ENCODE assay signal across 8 cellular contexts in the genomic region with DNA sequence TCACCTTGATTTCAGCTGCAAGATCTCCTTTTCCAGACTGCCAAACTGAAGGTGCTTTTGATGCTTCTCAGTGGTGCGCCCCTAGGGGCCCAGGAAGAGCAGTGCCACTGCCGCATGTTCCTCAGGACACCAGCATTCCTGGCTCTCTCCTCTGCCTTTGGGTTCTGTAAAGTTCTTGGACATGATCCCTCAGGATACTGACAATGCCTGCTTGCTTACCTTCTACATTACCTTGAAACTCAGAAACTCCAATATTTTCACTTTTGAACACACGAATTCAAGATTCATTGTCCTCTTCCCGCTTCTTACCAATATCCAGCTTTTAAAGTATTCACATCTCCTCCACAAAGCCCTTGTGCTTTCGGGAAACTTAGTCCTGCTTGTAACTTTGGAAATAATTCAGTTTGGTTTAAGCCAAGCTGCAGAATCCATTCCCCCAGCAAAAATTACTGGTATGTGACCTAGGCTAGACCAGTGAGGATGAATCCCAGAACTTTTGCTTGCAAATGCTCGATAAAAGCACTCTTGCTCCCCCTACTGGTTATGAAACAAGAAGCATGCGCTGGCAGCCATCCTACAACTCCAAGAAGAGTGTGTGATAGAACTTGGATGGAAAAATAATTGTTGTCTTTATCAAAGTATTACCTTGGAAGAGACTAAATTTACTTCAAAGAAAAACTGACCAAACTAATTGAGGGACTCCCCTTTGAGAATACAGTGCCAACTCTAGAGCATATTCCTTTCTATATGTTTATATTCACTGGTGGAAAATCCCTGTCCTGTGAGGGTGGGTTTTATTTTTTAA. TPM values are rescaled to one million over a fixed set of nuclear protein-coding genes. Genes with fewer than 3 reads are reported as not detected.
DNase-seq lines count a peak whose midpoint lies in the region; ATAC-seq and TF ChIP-seq lines count a peak whose summit lies in the region.

No MANE protein-coding gene starts in this region.

- H3K9me3 Mint-ChIP-seq in CD8-positive, alpha-beta memory T cell, result no peaks in the 10 kb centered on the region
- no peaks in the 10 kb centered on the region for H3K9me3 Mint-ChIP-seq in endodermal cell

- peak; percentile 78 for TF ChIP-seq CTCF in endodermal cell (conservative IDR thresholded peaks at IDR 0.05)
- peak in 5 of 7 experiments; percentile 33 to 70 (median 61) for TF ChIP-seq CTCF in stomach (IDR thresholded peaks at IDR 0.05)

- H3K18ac ChIP-seq in mesendoderm (ENCODE audit: low read length), result no peak overlapping the region

- H2AK5ac ChIP-seq in mesendoderm (ENCODE audit: low read length), result no peak overlapping the region

- H3K4me3 ChIP-seq in CD8-positive, alpha-beta memory T cell (ENCODE audit: low read length), result peak overlapping the region; percentile 41
- H3K4me3 ChIP-seq in endodermal cell (ENCODE audit: low read length) (no peak overlapping the region), mesendoderm (ENCODE audit: low read length) (no peak overlapping the region), stomach (peak overlapping the region in 2 of 4 donors; percentile 2 to 13)

- no peaks in the 10 kb centered on the region for H3K79me1 ChIP-seq in mesendoderm (ENCODE audit: low read length)

- H3K4me3 Mint-ChIP-seq in CD8-positive, alpha-beta memory T cell, result peak overlapping the region; percentile 9 to 81 (median 69)
- H3K4me3 Mint-ChIP-seq in endodermal cell, result peak overlapping the region; percentile 20

- TF ChIP-seq POLR2A in stomach (IDR thresholded peaks at IDR 0.05), result no peak

- H3K56ac ChIP-seq in mesendoderm (ENCODE audit: low read length), result no peak overlapping the region

- TF ChIP-seq EP300 in stomach (IDR thresholded peaks at IDR 0.05), result no peak

- peaks cover 33 to 63% (median 61%) of the 10 kb centered on the region in 3 donors for H3K4me1 Mint-ChIP-seq in CD8-positive, alpha-beta memory T cell
- peaks cover 5% of the 10 kb centered on the region for H3K4me1 Mint-ChIP-seq in endodermal cell

- peak; percentile 10 to 73 (median 53) for DNase-seq in CD8-positive, alpha-beta memory T cell
- DNase-seq in NCI-H345 (lab: John Stamatoyannopoulos, UW), result peak; percentile 70
- peak; percentile 43 for DNase-seq in activated CD4-positive, alpha-beta T cell treated with anti-CD3 and anti-CD28 coated beads, Interleukin-2, amount 50 U/mL, for 1 hour
- peak; percentile 88 for DNase-seq in endodermal cell
- DNase-seq in mesendoderm, result peak; percentile 88
- peak; percentile 69 for DNase-seq in stomach

- peak overlapping the region; percentile 85 to 97 (median 94) for H3K27ac Mint-ChIP-seq in CD8-positive, alpha-beta memory T cell
- no peak overlapping the region for H3K27ac Mint-ChIP-seq in endodermal cell

- WGBS in endodermal cell (ENCODE audit: insufficient coverage in 1 of 2, insufficient read length in 1 of 2), 2 experiments, result 20 to 23% methylated on average over 5 to 7 of the region's 7 CpGs
- WGBS in mesendoderm (ENCODE audit: extremely low coverage, insufficient coverage, low lambda C conversion rate), result no CpG with 5 or more reads among the region's 7 CpGs
- WGBS in stomach, 5 donors, result 20 to 24% (median 23%) methylated on average over 7 of the region's 7 CpGs

- H3K27me3 ChIP-seq in CD8-positive, alpha-beta memory T cell (ENCODE audit: insufficient read depth, low read length, poor library complexity, severe bottlenecking), result no peaks in the 10 kb centered on the region
- H3K27me3 ChIP-seq in endodermal cell (ENCODE audit: control insufficient read depth, insufficient read depth, low read length, poor library complexity, severe bottlenecking), result peaks cover 22% of the 10 kb centered on the region
- no peaks in the 10 kb centered on the region for H3K27me3 ChIP-seq in mesendoderm (ENCODE audit: insufficient read depth, low read length, poor library complexity)
- no peaks in the 10 kb centered on the region for H3K27me3 ChIP-seq in stomach

- POLR2A ChIA-PET in CD8-positive, alpha-beta memory T cell (lab: Charles Lee), result interaction anchor here (1.8 kb wide), 1 partner anchor 783 kb away, joined by 4 read pairs; a partner anchor contains a TSS

- H2BK5ac ChIP-seq in mesendoderm (ENCODE audit: low read length), result no peak overlapping the region

- CTCF ChIA-PET in CD8-positive, alpha-beta memory T cell (lab: Charles Lee), result interaction anchor here (0.8 to 3.6 kb wide), 13 partner anchors 8 to 812 kb away, joined by 3 to 18 read pairs (median 4); a partner anchor contains a TSS

- H2BK15ac ChIP-seq in mesendoderm (replicated peaks; ENCODE audit: low read depth), result no peak overlapping the region

- peaks cover 52% of the 10 kb centered on the region for H3K4me1 ChIP-seq in CD8-positive, alpha-beta memory T cell (ENCODE audit: insufficient read depth, low read length)
- no peaks in the 10 kb centered on the region for H3K4me1 ChIP-seq in endodermal cell (ENCODE audit: control insufficient read depth, insufficient read depth, low read length)
- H3K4me1 ChIP-seq in mesendoderm (ENCODE audit: control insufficient read depth, low read depth, low read length), result no peaks in the 10 kb centered on the region
- peaks cover 0 to 22% (median 11%) of the 10 kb centered on the region in 4 donors for H3K4me1 ChIP-seq in stomach

- no peak overlapping the region for H3K4ac ChIP-seq in mesendoderm (ENCODE audit: low read depth, low read length)

- peaks cover 20% of the 10 kb centered on the region for H3K36me3 ChIP-seq in CD8-positive, alpha-beta memory T cell (ENCODE audit: insufficient read depth, low read length)
- no peaks in the 10 kb centered on the region for H3K36me3 ChIP-seq in endodermal cell (ENCODE audit: control insufficient read depth, insufficient read depth, low read length)
- no peaks in the 10 kb centered on the region for H3K36me3 ChIP-seq in mesendoderm (ENCODE audit: control insufficient read depth, insufficient read depth, low read length)
- H3K36me3 ChIP-seq in stomach, result peaks cover 6 to 26% (median 16%) of the 10 kb centered on the region in 4 donors

- no peak overlapping the region for H4K5ac ChIP-seq in mesendoderm (ENCODE audit: low read length)

- H4K8ac ChIP-seq in mesendoderm (ENCODE audit: low read depth, low read length), result no peak overlapping the region

- intact Hi-C loops in stomach (cut with DNase I; ENCODE audit: low total_unique reads), result no loop called here

- no peak overlapping the region for H3K4me2 ChIP-seq in mesendoderm (ENCODE audit: low read length)

- H2BK120ac ChIP-seq in mesendoderm (ENCODE audit: low read depth, low read length), result no peak overlapping the region

- no peaks in the 10 kb centered on the region for H3K27me3 Mint-ChIP-seq in CD8-positive, alpha-beta memory T cell
- peaks cover 15% of the 10 kb centered on the region for H3K27me3 Mint-ChIP-seq in endodermal cell (ENCODE audit: insufficient read depth)

- no peak overlapping the region for H3K23ac ChIP-seq in mesendoderm (ENCODE audit: low read length)

- H3K27ac ChIP-seq in CD8-positive, alpha-beta memory T cell (ENCODE audit: low read depth, low read length), result peak overlapping the region; percentile 69
- no peak overlapping the region for H3K27ac ChIP-seq in endodermal cell (ENCODE audit: low read depth, low read length)
- no peak overlapping the region for H3K27ac ChIP-seq in mesendoderm (ENCODE audit: low read depth, low read length)
- H3K27ac ChIP-seq in stomach, result peak overlapping the region in 3 of 5 donors; percentile 30 to 43 (median 38)

- ATAC-seq in GM19043 (IDR thresholded peaks at IDR 0.05; ENCODE audit: low read depth, unreplicated experiment), result peak; percentile 43
- peak; percentile 21 for ATAC-seq in HG03196 (IDR thresholded peaks at IDR 0.05; ENCODE audit: unreplicated experiment)

- no peaks in the 10 kb centered on the region for H3K79me2 ChIP-seq in mesendoderm (ENCODE audit: control insufficient read depth, insufficient read depth, low read length)

- peaks cover 4 to 30% (median 9%) of the 10 kb centered on the region in 3 donors for H3K36me3 Mint-ChIP-seq in CD8-positive, alpha-beta memory T cell
- H3K36me3 Mint-ChIP-seq in endodermal cell (ENCODE audit: low read depth), result no peaks in the 10 kb centered on the region

- H3K9ac ChIP-seq in endodermal cell (ENCODE audit: extremely low read depth, low read length, poor library complexity, severe bottlenecking) (no peak overlapping the region), mesendoderm (ENCODE audit: low read length) (peak overlapping the region; percentile 3)

- no peaks in the 10 kb centered on the region for H3K9me3 ChIP-seq in CD8-positive, alpha-beta memory T cell (ENCODE audit: low read length)
- H3K9me3 ChIP-seq in endodermal cell (ENCODE audit: control insufficient read depth, low read length) (no peaks in the 10 kb centered on the region), stomach (no peaks in the 10 kb centered on the region)

RNA-seq across cellular contexts. Expression of a gene that starts 16.5 kb away (rescaled TPM):
- total RNA-seq in CD8-positive, alpha-beta memory T cell, result under 1 TPM; 0.42 to 0.55 TPM
- polyA plus RNA-seq in CD8-positive, alpha-beta memory T cell, result not detected
- total RNA-seq in endodermal cell (not detected), stomach (not detected)
- polyA plus RNA-seq in endodermal cell (2013, experiment 1 of 2), result not detected
- not detected for polyA plus RNA-seq in endodermal cell (2013, experiment 2 of 2)
- not detected for polyA plus RNA-seq in mesendoderm (2013, experiment 1 of 2)
- polyA plus RNA-seq in mesendoderm (2013, experiment 2 of 2), result not detected
- not detected for polyA plus RNA-seq in stomach

RNA-seq across cellular contexts. Expression of a gene that starts 51.2 kb away (rescaled TPM):
- total RNA-seq in CD8-positive, alpha-beta memory T cell, result 100 to 1,000 TPM; 168 to 175 TPM
- polyA plus RNA-seq in CD8-positive, alpha-beta memory T cell, result 264 TPM
- total RNA-seq in endodermal cell, result 1 to 10 TPM; 1.9 to 2.7 TPM
- 3.5 TPM for polyA plus RNA-seq in endodermal cell (2013, experiment 1 of 2)
- 2.5 TPM for polyA plus RNA-seq in endodermal cell (2013, experiment 2 of 2)
- 0.63 TPM for polyA plus RNA-seq in mesendoderm (2013, experiment 1 of 2)
- polyA plus RNA-seq in mesendoderm (2013, experiment 2 of 2), result 0.77 TPM
- 10 to 100 TPM in 2 of 5 donors, 1 to 10 TPM in 2, not detected in 1; 5.4 to 18.7 (median 8.7) TPM for total RNA-seq in stomach
- polyA plus RNA-seq in stomach, result 1 to 10 TPM; 5.3 to 8.9 (median 5.9) TPM

RNA-seq across cellular contexts. Expression of a gene that starts 54.4 kb away (rescaled TPM):
- 10 to 100 TPM; 61.0 to 61.7 TPM for total RNA-seq in CD8-positive, alpha-beta memory T cell
- polyA plus RNA-seq in CD8-positive, alpha-beta memory T cell, result 6.9 TPM
- total RNA-seq in endodermal cell, result 10 to 100 TPM; 28.0 to 31.0 TPM
- polyA plus RNA-seq in endodermal cell (2013, experiment 1 of 2), result 39.4 TPM
- 39.0 TPM for polyA plus RNA-seq in endodermal cell (2013, experiment 2 of 2)
- polyA plus RNA-seq in mesendoderm (2013, experiment 1 of 2), result 26.5 TPM
- 26.6 TPM for polyA plus RNA-seq in mesendoderm (2013, experiment 2 of 2)
- total RNA-seq in stomach, result 10 to 100 TPM; 20.4 to 67.6 (median 32.1) TPM
- polyA plus RNA-seq in stomach, result 10 to 100 TPM in 2 of 3 donors, 1 to 10 TPM in 1; 9.4 to 27.0 (median 19.6) TPM

Comparison
In these comparisons a context has a peak if more than half of its experiments do, and no peak if none do; other contexts are left out.
1. H3K27ac ChIP-seq: peak in CD8-positive, alpha-beta memory T cell (single experiment) and stomach (3 of 5); none in endodermal cell (single experiment) and mesendoderm (single experiment).
2. RNA of a gene that starts 51.2 kb away (total RNA-seq): 168 to 175 TPM in CD8-positive, alpha-beta memory T cell; 5.4 to 18.7 TPM in stomach and 1.9 to 2.7 TPM in endodermal cell; every median in the first group is over 4 times any median in the second.
3. Peak in every context shown above with its lines, with median percentiles within 50 percentile points of each other: DNase-seq.